ENCODE assay signal across 10 cellular contexts in genomic region chr5:69136296-69136695, GRCh38. TPM values are rescaled to one million over a fixed set of nuclear protein-coding genes. Genes with fewer than 3 reads are reported as not detected.
DNase-seq lines count a peak whose midpoint lies in the region; ATAC-seq, FAIRE-seq and TF ChIP-seq lines count a peak whose summit lies in the region.
"Had no signal": no experiment of that assay in that cellular context is flagged by ENCODE, and none has a peak within 500 bp of the region (broad histone marks: within the 10 kb centered on the region; RNA-seq: fewer than 3 reads in every experiment).

No MANE protein-coding gene starts in this region.

- no peaks in the 10 kb centered on the region for H3K79me1 ChIP-seq in H1 (ENCODE audit: low read depth, low read length)

- 84% methylated on average over 4 of the region's 4 CpGs; no CpG with 5 or more reads in 1 of the 2 experiments for WGBS in H1 (ENCODE audit: extremely low coverage in 1 of 2, insufficient coverage in 1 of 2, insufficient read length in 1 of 2, insufficient replicate concordance in 2 of 2, low coverage in 1 of 2, low lambda C conversion rate in 2 of 2, missing lambda C conversion rate in 1 of 2), 2 experiments
- WGBS in heart left ventricle, 4 donors: 90 to 95% (median 93%) methylated on average over 4 of the region's 4 CpGs

- H3K23ac ChIP-seq in H1 (ENCODE audit: insufficient read length): no peak overlapping the region

- no peak overlapping the region for H2BK120ac ChIP-seq in H1 (replicated peaks; ENCODE audit: low read depth, low read length)

- intact Hi-C loops in heart left ventricle (cut with DNase I): no loop called here

- H2AFZ ChIP-seq in H1 (ENCODE audit: low read length) (peak overlapping the region; percentile 71; the same call in 1 of the 2 replicates), osteoblast (ENCODE audit: low read length) (no peak overlapping the region)

- H3K23me2 ChIP-seq in H1 (ENCODE audit: low read depth, low read length): no peaks in the 10 kb centered on the region

- POLR2A ChIA-PET in H1 (lab: Charles Lee; ENCODE audit: partially characterized antibody): no interaction called here

- H3K4me3 ChIP-seq in H1 (ENCODE audit: extremely low read depth in 1 of 4, insufficient read depth in 2 of 4, low read depth in 3 of 4, low read length in 4 of 4) (no peak overlapping the region), osteoblast (ENCODE audit: insufficient read depth, low read length) (no peak overlapping the region), heart left ventricle (no peak overlapping the region)
- H3K4me3 ChIP-seq: K562, SJSA1 had no signal

- no peak overlapping the region for H2BK15ac ChIP-seq in H1 (ENCODE audit: low read length)

- no peak for TF ChIP-seq EP300 in H1 (IDR thresholded peaks at IDR 0.05; ENCODE audit: borderline replicate concordance in 1 of 2, low read depth in 2 of 2, low read length in 2 of 2)

- no peak overlapping the region for H4K5ac ChIP-seq in H1 (ENCODE audit: insufficient read length, low read depth, low read length)

- no peak overlapping the region for H3K9ac ChIP-seq in H1 (replicated peaks in 1 of 4; ENCODE audit: extremely low read depth in 1 of 4, low read depth in 3 of 4, low read length in 3 of 4)

- H3K27ac ChIP-seq in H1 (ENCODE audit: low read depth, low read length): no peak overlapping the region
- H3K27ac ChIP-seq in osteoblast (ENCODE audit: low read depth, low read length): no peak overlapping the region
- no peak overlapping the region for H3K27ac ChIP-seq in heart left ventricle
- H3K27ac ChIP-seq: SJSA1 had no signal

- H3K79me2 ChIP-seq in H1 (ENCODE audit: control insufficient read depth in 1 of 2, insufficient read depth in 2 of 2, low read length in 2 of 2) (no peaks in the 10 kb centered on the region), osteoblast (ENCODE audit: insufficient read depth, low read length) (no peaks in the 10 kb centered on the region)

- H4K91ac ChIP-seq in H1 (replicated peaks; ENCODE audit: insufficient read length, low read length): no peak overlapping the region

- DNase-seq in H1 (ENCODE audit: low read depth in 1 of 2, low spot score in 2 of 2) (no peak), osteoblast (ENCODE audit: insufficient read length, low spot score, missing footprints) (no peak), DMS 273 treated with DMSO at 0.1 percent for 48 hours (lab: John Stamatoyannopoulos, UW) (no peak), heart left ventricle (no peak)
- DNase-seq in stimulated activated CD4-positive, alpha-beta T cell treated with anti-CD3 and anti-CD28 coated beads, Interleukin-2, amount 100 ng/mL, for 24 hours: no peak

- no peak overlapping the region for H2BK20ac ChIP-seq in H1 (ENCODE audit: low read length)

- no peaks in the 10 kb centered on the region; a peak in 1 of 4 replicates for H3K9me3 ChIP-seq in H1 (ENCODE audit: insufficient read depth in 2 of 2, low read depth in 1 of 2, low read length in 1 of 2)
- peaks cover 4% of the 10 kb centered on the region for H3K9me3 ChIP-seq in osteoblast (ENCODE audit: low read depth, low read length)
- peaks cover 0 to 14% (median 3%) of the 10 kb centered on the region in 12 donors for H3K9me3 ChIP-seq in heart left ventricle
- H3K9me3 ChIP-seq: SJSA1 had no signal

- H3K36me3 ChIP-seq in H1 (ENCODE audit: control insufficient read depth in 2 of 4, insufficient read depth in 4 of 4, low read length in 3 of 4) (no peaks in the 10 kb centered on the region), osteoblast (ENCODE audit: insufficient read depth, low read length) (peaks cover 5% of the 10 kb centered on the region), heart left ventricle (peaks cover 0 to 17% (median 6%) of the 10 kb centered on the region in 9 donors)

- H2BK5ac ChIP-seq in H1 (ENCODE audit: low read depth, low read length): no peak overlapping the region

- H3K4me2 ChIP-seq in H1 (ENCODE audit: insufficient read depth in 1 of 2, low read depth in 2 of 2, low read length in 2 of 2): peak overlapping the region in 1 of 2 experiments; percentile 39; a peak in 1 of 4 replicates
- no peak overlapping the region for H3K4me2 ChIP-seq in osteoblast (ENCODE audit: insufficient read depth, low read length)

- H3K27me3 ChIP-seq in H1 (replicated peaks in 1 of 4; ENCODE audit: control insufficient read depth in 3 of 4, extremely low read depth in 1 of 4, insufficient read depth in 3 of 4, low read length in 3 of 4) (no peaks in the 10 kb centered on the region), osteoblast (ENCODE audit: insufficient read depth, low read length) (no peaks in the 10 kb centered on the region), heart left ventricle (no peaks in the 10 kb centered on the region)
- H3K27me3 ChIP-seq: SJSA1 had no signal

- H2BK12ac ChIP-seq in H1 (ENCODE audit: low read depth, low read length): no peak overlapping the region

- no peak overlapping the region for H3K4ac ChIP-seq in H1 (replicated peaks; ENCODE audit: insufficient read length, low read depth, low read length)

- no peak for TF ChIP-seq POLR2A in GM18505 (IDR thresholded peaks at IDR 0.05; ENCODE audit: borderline replicate concordance, extremely low read depth, insufficient read depth, insufficient read length)
- no peak for TF ChIP-seq POLR2A in H1 (IDR thresholded peaks at IDR 0.05; ENCODE audit: control extremely low read depth in 1 of 2, low read depth in 2 of 2, low read length in 2 of 2)
- no peak for TF ChIP-seq POLR2A in heart left ventricle (IDR thresholded peaks at IDR 0.05)

- H4K20me1 ChIP-seq in H1 (replicated peaks in 1 of 2; ENCODE audit: control insufficient read depth in 1 of 2, insufficient read depth in 2 of 2, low read length in 2 of 2) (no peaks in the 10 kb centered on the region), osteoblast (ENCODE audit: insufficient read depth, low read length) (no peaks in the 10 kb centered on the region)

- H3K4me1 ChIP-seq in H1 (replicated peaks in 1 of 4; ENCODE audit: control insufficient read depth in 3 of 4, insufficient read depth in 4 of 4, low read length in 3 of 4) (peaks cover 0 to 5% (median 0%) of the 10 kb centered on the region in 4 experiments; a peak in 2 of 7 replicates), osteoblast (ENCODE audit: insufficient read depth, low read length) (no peaks in the 10 kb centered on the region), heart left ventricle (no peaks in the 10 kb centered on the region)
- H3K4me1 ChIP-seq: SJSA1 had no signal

- H2AK5ac ChIP-seq in H1 (ENCODE audit: low read depth, low read length): no peak overlapping the region

- H3K56ac ChIP-seq in H1 (replicated peaks; ENCODE audit: insufficient read length, low read depth, low read length): no peak overlapping the region

- ATAC-seq in GM18505 (IDR thresholded peaks at IDR 0.05; ENCODE audit: unreplicated experiment): peak; percentile 96
- ATAC-seq in GM21529 (IDR thresholded peaks at IDR 0.05; ENCODE audit: unreplicated experiment): peak; percentile 95
- peak; percentile 88 for ATAC-seq in HG03439 (IDR thresholded peaks at IDR 0.05; ENCODE audit: unreplicated experiment)
- no peak for ATAC-seq in heart left ventricle
- ATAC-seq: K562 had no signal

- TF ChIP-seq RAD21 in H1 (IDR thresholded peaks at IDR 0.05 in 1 of 2, conservative IDR thresholded peaks at IDR 0.05 in 1 of 2; ENCODE audit: low read depth in 2 of 2, low read length in 2 of 2): no peak

- no peak overlapping the region for H4K8ac ChIP-seq in H1 (ENCODE audit: extremely low read depth, insufficient read depth, low read length)

- no peak overlapping the region for H3K18ac ChIP-seq in H1 (ENCODE audit: extremely low read depth, low read length)

- TF ChIP-seq CTCF in H1 (IDR thresholded peaks at IDR 0.05; ENCODE audit: control extremely low read depth in 1 of 3, insufficient read depth in 1 of 3, low read depth in 1 of 3, low read length in 3 of 3): no peak
- TF ChIP-seq CTCF in osteoblast (IDR thresholded peaks at IDR 0.05; ENCODE audit: extremely low read depth, low read depth, low read length): no peak
- no peak for TF ChIP-seq CTCF in heart left ventricle (IDR thresholded peaks at IDR 0.05)

- CTCF ChIA-PET in H1 (lab: Charles Lee; ENCODE audit: partially characterized antibody): no interaction called here

- FAIRE-seq in H1 (lab: Jason Lieb, UNC): no peak
- FAIRE-seq: K562 had no signal

- no peak overlapping the region for H3K14ac ChIP-seq in H1 (ENCODE audit: insufficient read length)

RNA-seq across cellular contexts. Expression of gene CCNB1, which starts 30.7 kb away (rescaled TPM):
- total RNA-seq in H1 (2021; fragmentation: NEBNext Ultra II Directional; extraction: Animal tissue kit (Norgen Biotek cat#: 25700)): 338 and 342 TPM in 2 replicates
- polyA plus RNA-seq in H1 (2011; rRNA removed): 71.5 and 122 TPM in 2 replicates
- 183 TPM for polyA plus RNA-seq in H1 (2011; cell fraction: cytosol; rRNA removed)
- polyA plus RNA-seq in H1 (2011; cell fraction: nucleus; rRNA removed): 84.8 TPM
- 277 to 373 TPM (median 302 TPM) in 4 replicates for polyA plus RNA-seq in H1 (2012, experiment 1 of 2)
- 104 TPM for polyA plus RNA-seq in H1 (2012, experiment 2 of 2)
- polyA plus RNA-seq in H1 (2013, experiment 1 of 2): 210 TPM
- polyA plus RNA-seq in H1 (2013, experiment 2 of 2): 201 TPM
- polyA minus RNA-seq in H1 (2011; rRNA and poly(A)+ RNA removed): 95.7 and 97.5 TPM in 2 replicates
- 70.8 TPM for polyA minus RNA-seq in H1 (2011; cell fraction: cytosol; rRNA and poly(A)+ RNA removed)
- 71.0 TPM for polyA minus RNA-seq in H1 (2011; cell fraction: nucleus; rRNA and poly(A)+ RNA removed)
- total RNA-seq in osteoblast: 19.2 and 22.4 TPM in 2 replicates
- 10 to 100 TPM in 1 of 9 donors, 1 to 10 TPM in 8; 1.3 to 22.9 (median 3.8) TPM for total RNA-seq in heart left ventricle
- polyA plus RNA-seq in heart left ventricle: 1 to 10 TPM; 1.4 to 3.6 TPM

RNA-seq across cellular contexts. Expression of gene SLC30A5, which starts 42.5 kb away (rescaled TPM):
- total RNA-seq in H1 (2021; fragmentation: NEBNext Ultra II Directional; extraction: Animal tissue kit (Norgen Biotek cat#: 25700)): 36.3 and 43.5 TPM in 2 replicates
- polyA plus RNA-seq in H1 (2011; rRNA removed) (28.5 and 31.0 TPM in 2 replicates), heart left ventricle (10 to 100 TPM; 21.0 to 23.4 TPM)
- 17.8 TPM for polyA plus RNA-seq in H1 (2011; cell fraction: cytosol; rRNA removed)
- polyA plus RNA-seq in H1 (2011; cell fraction: nucleus; rRNA removed): 18.9 TPM
- polyA plus RNA-seq in H1 (2012, experiment 1 of 2): 14.9 to 23.6 TPM (median 20.6 TPM) in 4 replicates
- 7.5 TPM for polyA plus RNA-seq in H1 (2012, experiment 2 of 2)
- polyA plus RNA-seq in H1 (2013, experiment 1 of 2): 26.6 TPM
- 27.4 TPM for polyA plus RNA-seq in H1 (2013, experiment 2 of 2)
- polyA minus RNA-seq in H1 (2011; rRNA and poly(A)+ RNA removed): 49.8 and 65.1 TPM in 2 replicates
- polyA minus RNA-seq in H1 (2011; cell fraction: cytosol; rRNA and poly(A)+ RNA removed): 33.5 TPM
- 30.0 TPM for polyA minus RNA-seq in H1 (2011; cell fraction: nucleus; rRNA and poly(A)+ RNA removed)
- total RNA-seq in osteoblast (42.0 and 47.7 TPM in 2 replicates), heart left ventricle (10 to 100 TPM; 26.9 to 44.3 (median 30.0) TPM)

RNA-seq across cellular contexts. Expression of gene CENPH, which starts 53.1 kb away (rescaled TPM):
- 75.7 and 82.8 TPM in 2 replicates for total RNA-seq in H1 (2021; fragmentation: NEBNext Ultra II Directional; extraction: Animal tissue kit (Norgen Biotek cat#: 25700))
- polyA plus RNA-seq in H1 (2011; rRNA removed) (69.0 and 72.2 TPM in 2 replicates), heart left ventricle (1 to 10 TPM; 2.0 to 3.8 TPM)
- polyA plus RNA-seq in H1 (2011; cell fraction: cytosol; rRNA removed): 69.9 TPM
- polyA plus RNA-seq in H1 (2011; cell fraction: nucleus; rRNA removed): 25.3 TPM
- 45.3 to 56.4 TPM (median 52.1 TPM) in 4 replicates for polyA plus RNA-seq in H1 (2012, experiment 1 of 2)
- 73.3 TPM for polyA plus RNA-seq in H1 (2012, experiment 2 of 2)
- 65.3 TPM for polyA plus RNA-seq in H1 (2013, experiment 1 of 2)
- polyA plus RNA-seq in H1 (2013, experiment 2 of 2): 64.6 TPM
- polyA minus RNA-seq in H1 (2011; rRNA and poly(A)+ RNA removed): 5.4 and 6.4 TPM in 2 replicates
- polyA minus RNA-seq in H1 (2011; cell fraction: cytosol; rRNA and poly(A)+ RNA removed): 22.3 TPM
- polyA minus RNA-seq in H1 (2011; cell fraction: nucleus; rRNA and poly(A)+ RNA removed): 25.9 TPM
- total RNA-seq in osteoblast (4.7 and 5.0 TPM in 2 replicates), heart left ventricle (1 to 10 TPM; 1.1 to 6.9 (median 2.7) TPM)

Comparison
In these comparisons a context has a peak if more than half of its experiments do, and no peak if none do; other contexts are left out.
1. ATAC-seq: peak in GM18505 (single experiment), GM21529 (single experiment) and HG03439 (single experiment); none in heart left ventricle (0 of 4).
2. RNA of gene CCNB1, which starts 30.7 kb away (total RNA-seq): 338 to 342 TPM in H1; 19.2 to 22.4 TPM in osteoblast and 1.3 to 22.9 TPM in heart left ventricle; every median in the first group is over 10 times any median in the second.